In the genomic region with DNA sequence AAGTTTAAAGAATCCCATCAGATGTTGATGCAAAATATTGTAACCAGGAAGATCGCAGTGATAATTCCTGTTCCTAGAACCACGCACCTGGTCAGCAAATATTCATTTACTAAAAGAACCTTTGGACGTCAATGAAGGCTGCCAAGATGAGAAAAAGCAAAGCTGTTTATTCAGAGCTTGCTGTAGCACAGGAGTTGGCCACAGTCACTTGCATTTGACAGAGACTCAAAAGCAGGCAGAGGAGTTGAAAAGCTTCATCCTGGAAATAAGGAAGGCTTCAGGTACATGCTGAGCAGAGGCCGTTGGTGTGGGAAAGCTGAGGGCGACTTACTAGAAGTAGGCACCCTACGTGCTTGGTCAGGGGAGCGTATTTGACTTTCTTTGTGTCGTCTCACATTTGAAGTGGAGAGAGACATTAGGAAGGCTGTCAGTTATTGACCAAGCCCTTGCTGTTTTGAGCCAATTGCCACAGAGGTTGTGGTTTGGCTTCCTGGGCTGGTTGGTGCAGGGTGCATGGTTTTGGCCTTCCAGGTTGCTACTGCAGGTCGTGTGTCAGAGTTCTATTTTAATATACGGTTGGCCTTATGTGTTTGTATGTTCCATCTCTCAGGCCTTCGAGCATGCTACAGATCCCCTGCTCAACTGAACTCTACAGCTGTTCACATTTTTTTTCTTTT, we compare ENCODE assay signal across 1 cellular context.
TF ChIP-seq lines count a peak whose summit lies in the region.

No MANE protein-coding gene starts in this region.

TF ChIP-seq in H1, 55 proteins besides CTCF, POLR2A, EP300 and RAD21:
- TF ChIP-seq FOSL1 (IDR thresholded peaks at IDR 0.05; ENCODE audit: insufficient read depth, low read depth, low read length) (no peak), HDAC6 (IDR thresholded peaks at IDR 0.05; ENCODE audit: low read depth, low read length) (no peak), POU5F1 (IDR thresholded peaks at IDR 0.05; ENCODE audit: low read depth, low read length) (no peak), KDM4A (IDR thresholded peaks at IDR 0.05; ENCODE audit: low read depth, low read length, severe bottlenecking) (no peak), ZNF274 (IDR thresholded peaks at IDR 0.05; ENCODE audit: borderline replicate concordance, extremely low read depth, low read length) (no peak), SIRT6 (IDR thresholded peaks at IDR 0.05; ENCODE audit: low read length) (no peak), EZH2 (IDR thresholded peaks at IDR 0.05; ENCODE audit: low read depth, low read length, severe bottlenecking) (no peak), JUND (IDR thresholded peaks at IDR 0.05; ENCODE audit: low read length) (no peak), SIX5 (IDR thresholded peaks at IDR 0.05; ENCODE audit: low read depth, low read length) (no peak), CREB1 (IDR thresholded peaks at IDR 0.05) (no peak), BCL11A (IDR thresholded peaks at IDR 0.05; ENCODE audit: low read depth in 2 of 2, low read length in 2 of 2) (no peak), CEBPB (IDR thresholded peaks at IDR 0.05; ENCODE audit: low read depth, low read length) (no peak), CHD2 (IDR thresholded peaks at IDR 0.05; ENCODE audit: low read length) (no peak), GTF2F1 (IDR thresholded peaks at IDR 0.05; ENCODE audit: borderline replicate concordance, low read depth, low read length) (no peak), RXRA (IDR thresholded peaks at IDR 0.05; ENCODE audit: insufficient read depth, low read depth, low read length) (no peak), SP1 (IDR thresholded peaks at IDR 0.05; ENCODE audit: low read depth, low read length) (no peak)
- TF ChIP-seq, protein P1, sequence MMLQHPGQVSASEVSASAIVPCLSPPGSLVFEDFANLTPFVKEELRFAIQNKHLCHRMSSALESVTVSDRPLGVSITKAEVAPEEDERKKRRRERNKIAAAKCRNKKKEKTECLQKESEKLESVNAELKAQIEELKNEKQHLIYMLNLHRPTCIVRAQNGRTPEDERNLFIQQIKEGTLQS (IDR thresholded peaks at IDR 0.05; ENCODE audit: insufficient read depth, low read depth, low read length), result no peak
- TF ChIP-seq, protein P2, sequence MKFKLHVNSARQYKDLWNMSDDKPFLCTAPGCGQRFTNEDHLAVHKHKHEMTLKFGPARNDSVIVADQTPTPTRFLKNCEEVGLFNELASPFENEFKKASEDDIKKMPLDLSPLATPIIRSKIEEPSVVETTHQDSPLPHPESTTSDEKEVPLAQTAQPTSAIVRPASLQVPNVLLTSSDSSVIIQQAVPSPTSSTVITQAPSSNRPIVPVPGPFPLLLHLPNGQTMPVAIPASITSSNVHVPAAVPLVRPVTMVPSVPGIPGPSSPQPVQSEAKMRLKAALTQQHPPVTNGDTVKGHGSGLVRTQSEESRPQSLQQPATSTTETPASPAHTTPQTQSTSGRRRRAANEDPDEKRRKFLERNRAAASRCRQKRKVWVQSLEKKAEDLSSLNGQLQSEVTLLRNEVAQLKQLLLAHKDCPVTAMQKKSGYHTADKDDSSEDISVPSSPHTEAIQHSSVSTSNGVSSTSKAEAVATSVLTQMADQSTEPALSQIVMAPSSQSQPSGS (IDR thresholded peaks at IDR 0.05; ENCODE audit: low read length), result no peak
